In genomic region chr19:7337380-7338194, GRCh38 we compare ENCODE assay signal across 8 cellular contexts. TPM values are rescaled to one million over a fixed set of nuclear protein-coding genes. Genes with fewer than 3 reads are reported as not detected.
DNase-seq lines count a peak whose midpoint lies in the region; ATAC-seq and TF ChIP-seq lines count a peak whose summit lies in the region.

No MANE protein-coding gene starts in this region.

- ATAC-seq in GM19395 (IDR thresholded peaks at IDR 0.05; ENCODE audit: unreplicated experiment) (peak; percentile 72), HG03342 (IDR thresholded peaks at IDR 0.05; ENCODE audit: unreplicated experiment) (peak; percentile 73)

- no peaks in the 10 kb centered on the region for H3K36me3 Mint-ChIP-seq in activated CD4-positive, alpha-beta memory T cell treated with anti-CD3 and anti-CD28 coated beads for 36 hours

- no peak overlapping the region for H3K27ac Mint-ChIP-seq in activated CD4-positive, alpha-beta memory T cell treated with anti-CD3 and anti-CD28 coated beads for 36 hours

- H3K36me3 ChIP-seq in GM06990 (ENCODE audit: control insufficient read depth, insufficient read depth, low read length) = no peaks in the 10 kb centered on the region

- peak; percentile 43 for TF ChIP-seq CTCF in GM06990 (IDR thresholded peaks at IDR 0.05; ENCODE audit: insufficient read depth, low read length, poor library complexity, severe bottlenecking)

- peaks cover 19% of the 10 kb centered on the region for H3K4me1 Mint-ChIP-seq in activated CD4-positive, alpha-beta memory T cell treated with anti-CD3 and anti-CD28 coated beads for 36 hours (ENCODE audit: low read depth)

- no peak overlapping the region for H3K4me3 Mint-ChIP-seq in activated CD4-positive, alpha-beta memory T cell treated with anti-CD3 and anti-CD28 coated beads for 36 hours

- H3K4me3 ChIP-seq in GM06990 (replicated peaks; ENCODE audit: low read depth, low read length) = no peak overlapping the region

- intact Hi-C loops in activated CD4-positive, alpha-beta memory T cell treated with anti-CD3 and anti-CD28 coated beads for 36 hours (cut with micrococcal nuclease) = no loop called here

- CTCF ChIA-PET in activated CD4-positive, alpha-beta memory T cell treated with anti-CD3 and anti-CD28 coated beads for 36 hours (lab: Charles Lee) = interaction anchor here (0.6 to 1.6 kb wide), 3 partner anchors 17 to 188 kb away, joined by 3 to 8 read pairs (median 3); no protein-coding TSS in a partner anchor

- no peaks in the 10 kb centered on the region for H3K27me3 Mint-ChIP-seq in activated CD4-positive, alpha-beta memory T cell treated with anti-CD3 and anti-CD28 coated beads for 36 hours

- POLR2A ChIA-PET in activated CD4-positive, alpha-beta memory T cell treated with anti-CD3 and anti-CD28 coated beads for 36 hours (lab: Charles Lee) = interaction anchor here (0.6 kb wide), 1 partner anchor 239 kb away, joined by 3 read pairs; no protein-coding TSS in a partner anchor

- no peaks in the 10 kb centered on the region for H3K27me3 ChIP-seq in GM06990 (replicated peaks; ENCODE audit: control insufficient read depth, insufficient read depth, low read length)

- H3K9me3 Mint-ChIP-seq in activated CD4-positive, alpha-beta memory T cell treated with anti-CD3 and anti-CD28 coated beads for 36 hours = no peaks in the 10 kb centered on the region

- peak; percentile 82 for DNase-seq in GM06990 (ENCODE audit: extremely low read depth, insufficient read length)
- DNase-seq in activated CD4-positive, alpha-beta memory T cell treated with anti-CD3 and anti-CD28 coated beads for 36 hours = peak; percentile 48
- peak; percentile 45 for DNase-seq in superior temporal gyrus (ENCODE audit: extremely low spot score)
- DNase-seq in GM19240 (ENCODE audit: insufficient read length, low spot score) = no peak
- no peak for DNase-seq in NCI-H446 (lab: John Stamatoyannopoulos, UW)
- DNase-seq in NCI-H2171 (lab: John Stamatoyannopoulos, UW) = no peak

RNA-seq across cellular contexts. Expression of gene ARHGEF18, which starts 11.2 kb away (rescaled TPM):
- 10 to 100 TPM; 36.9 to 37.1 TPM for total RNA-seq in activated CD4-positive, alpha-beta memory T cell treated with anti-CD3 and anti-CD28 coated beads for 36 hours

RNA-seq across cellular contexts. Expression of gene INSR, which starts 43.4 kb away (rescaled TPM):
- 1 to 10 TPM; 2.9 to 3.3 TPM for total RNA-seq in activated CD4-positive, alpha-beta memory T cell treated with anti-CD3 and anti-CD28 coated beads for 36 hours

Comparison
In these comparisons a context has a peak if more than half of its experiments do, and no peak if none do; other contexts are left out.
1. DNase-seq: peak in GM06990 (single experiment), activated CD4-positive, alpha-beta memory T cell treated with anti-CD3 and anti-CD28 coated beads for 36 hours (single experiment) and superior temporal gyrus (single experiment); none in GM19240 (single experiment), NCI-H446 (0 of 2) and NCI-H2171 (single experiment).